Comparison of ENCODE assay signal across 19 cellular contexts in the genomic region with DNA sequence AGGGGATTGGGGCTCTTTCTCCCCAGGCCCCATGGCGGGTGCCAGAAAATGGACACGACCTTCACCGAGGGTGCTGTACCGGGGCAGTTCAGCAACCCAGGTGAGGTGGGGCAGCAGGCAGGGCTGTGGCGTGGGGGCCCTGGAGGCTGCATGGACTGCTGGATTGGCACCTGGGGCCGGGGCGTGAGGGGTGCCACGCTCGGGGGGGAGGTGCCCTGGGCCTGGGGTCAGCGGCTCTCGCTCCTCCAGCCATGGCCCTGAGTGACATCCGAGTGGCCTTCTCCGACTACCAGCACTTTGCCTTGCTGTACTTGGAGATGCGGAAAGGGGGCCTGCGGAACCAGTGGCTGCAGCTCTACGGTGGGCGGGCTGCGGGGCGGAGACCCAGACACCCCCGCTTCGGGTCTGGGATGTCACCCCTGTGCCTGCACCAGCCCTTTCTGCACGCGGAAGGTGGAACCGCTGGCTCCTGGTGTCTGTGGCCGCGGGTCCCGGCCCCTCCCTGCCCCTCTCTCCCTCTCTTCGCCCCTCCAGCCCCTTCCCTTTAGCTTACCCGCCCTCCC. TPM values are rescaled to one million over a fixed set of nuclear protein-coding genes. Genes with fewer than 3 reads are reported as not detected.
DNase-seq lines count a peak whose midpoint lies in the region; ATAC-seq, FAIRE-seq and TF ChIP-seq lines count a peak whose summit lies in the region.
"Had no signal": no experiment of that assay in that cellular context is flagged by ENCODE, and none has a peak within 500 bp of the region (broad histone marks: within the 10 kb centered on the region; RNA-seq: fewer than 3 reads in every experiment).

No MANE protein-coding gene starts in this region.

- intact Hi-C loops in HepG2 (cut with micrococcal nuclease; ENCODE audit: unreplicated experiment) (no loop called here), right lobe of liver (cut with DNase I) (no loop called here)
- intact Hi-C loops in naive thymus-derived CD4-positive, alpha-beta T cell (cut with micrococcal nuclease) = no loop called here

- 28% methylated on average over 10 of the region's 29 CpGs for WGBS in HepG2 (ENCODE audit: low lambda C conversion rate)
- 44% methylated on average over 17 of the region's 29 CpGs for WGBS in right lobe of liver (ENCODE audit: insufficient coverage, low coverage, low lambda C conversion rate, missing lambda C conversion rate)
- WGBS in thymus = 49% methylated on average over 29 of the region's 29 CpGs

- H3K27ac ChIP-seq in HepG2 (ENCODE audit: extremely low read length, insufficient read depth, low read length) (no peak overlapping the region), right lobe of liver (no peak overlapping the region), cingulate gyrus (ENCODE audit: low read depth, low read length) (peak overlapping the region; percentile 80), layer of hippocampus (ENCODE audit: low read depth, low read length) (peak overlapping the region; percentile 69), thymus (ENCODE audit: low read depth) (no peak overlapping the region), Peyer's patch (no peak overlapping the region)
- H3K27ac ChIP-seq in naive thymus-derived CD4-positive, alpha-beta T cell (ENCODE audit: low read depth, low read length) = no peak overlapping the region
- H3K27ac ChIP-seq: C4-2B had no signal

- CTCF ChIA-PET in HepG2 (lab: Yijun Ruan, JAX; ENCODE audit: low intra/inter-chr PET ratio, low total read pairs) = no interaction called here
- CTCF ChIA-PET in naive thymus-derived CD4-positive, alpha-beta T cell (lab: Charles Lee) = no interaction called here

- no peak overlapping the region for H3K4me2 ChIP-seq in HepG2 (ENCODE audit: low read depth, low read length)

- TF ChIP-seq POLR2A in HepG2 (IDR thresholded peaks at IDR 0.05; ENCODE audit: insufficient read depth in 1 of 2, low read depth in 2 of 2, low read length in 2 of 2) = no peak
- no peak for TF ChIP-seq POLR2A in right lobe of liver (IDR thresholded peaks at IDR 0.05)
- TF ChIP-seq POLR2A in Peyer's patch (IDR thresholded peaks at IDR 0.05) = no peak

- no peaks in the 10 kb centered on the region for H4K20me1 ChIP-seq in HepG2 (ENCODE audit: insufficient read depth, low read length)

- peaks cover 3 to 53% of the 10 kb centered on the region in 2 experiments; a peak in 3 of 5 replicates for H3K27me3 ChIP-seq in HepG2 (ENCODE audit: control insufficient read depth in 1 of 2, insufficient read depth in 2 of 2, low read length in 2 of 2)
- no peaks in the 10 kb centered on the region for H3K27me3 ChIP-seq in right lobe of liver
- H3K27me3 ChIP-seq in layer of hippocampus (ENCODE audit: control insufficient read depth, insufficient read depth, low read length) = peaks cover 4% of the 10 kb centered on the region
- peaks cover 41% of the 10 kb centered on the region for H3K27me3 ChIP-seq in thymus (ENCODE audit: control insufficient read depth, insufficient read depth)
- H3K27me3 ChIP-seq in naive thymus-derived CD4-positive, alpha-beta T cell (ENCODE audit: control insufficient read depth in 2 of 2, insufficient read depth in 2 of 2, low read length in 2 of 2) = peaks cover 0 to 6% of the 10 kb centered on the region in 2 donors
- peaks cover 0 to 18% of the 10 kb centered on the region in 2 donors for H3K27me3 ChIP-seq in Peyer's patch

- TF ChIP-seq RAD21 in HepG2 (CRISPR knock-in tag; IDR thresholded peaks at IDR 0.05) = no peak

- peaks cover 0 to 1% (median 0%) of the 10 kb centered on the region in 11 donors for H3K9me3 Mint-ChIP-seq in naive thymus-derived CD4-positive, alpha-beta T cell

- H3K36me3 Mint-ChIP-seq in naive thymus-derived CD4-positive, alpha-beta T cell = peaks cover 0 to 5% (median 3%) of the 10 kb centered on the region in 5 donors

- peaks cover 17 to 42% (median 20%) of the 10 kb centered on the region in 5 donors for H3K27me3 Mint-ChIP-seq in naive thymus-derived CD4-positive, alpha-beta T cell

- no peak for DNase-seq in HepG2 (ENCODE audit: low spot score)
- DNase-seq in right lobe of liver = no peak
- DNase-seq in naive thymus-derived CD4-positive, alpha-beta T cell = no peak
- DNase-seq in stimulated activated CD4-positive, alpha-beta T cell treated with anti-CD3 and anti-CD28 coated beads, Interleukin-12 subunit alpha, Interleukin-12 subunit beta, amount 100 ng/mL, for 4 hours = no peak
- no peak for DNase-seq in Peyer's patch
- DNase-seq: DMS79, KBM-7, NCI-H1092, NCI-H446, NCI-H82, Right ventricle myocardium superior had no signal

- no peaks in the 10 kb centered on the region for H3K79me2 ChIP-seq in HepG2 (ENCODE audit: insufficient read depth, low read length)

- H3K4me3 ChIP-seq in HepG2 (replicated peaks in 1 of 3; ENCODE audit: insufficient read depth in 1 of 3, low read depth in 2 of 3, low read length in 3 of 3) (no peak overlapping the region), right lobe of liver (no peak overlapping the region), thymus (ENCODE audit: low read length) (peak overlapping the region; percentile 41), Peyer's patch (peak overlapping the region in 1 of 4 donors; percentile 6)
- H3K4me3 ChIP-seq in naive thymus-derived CD4-positive, alpha-beta T cell (ENCODE audit: low read length) = no peak overlapping the region

- FAIRE-seq in HepG2 (lab: Jason Lieb, UNC) = no peak
- FAIRE-seq: A204.1, G401.6, GM19239 had no signal

- TF ChIP-seq CTCF in HepG2 (CRISPR knock-in tag; IDR thresholded peaks at IDR 0.05) = no peak
- TF ChIP-seq CTCF in right lobe of liver (IDR thresholded peaks at IDR 0.05) = no peak
- no peak for TF ChIP-seq CTCF in Peyer's patch (IDR thresholded peaks at IDR 0.05)

- H3K4me1 Mint-ChIP-seq in naive thymus-derived CD4-positive, alpha-beta T cell = peaks cover 0 to 6% (median 5%) of the 10 kb centered on the region in 7 donors

- TF ChIP-seq EP300 in HepG2 (IDR thresholded peaks at IDR 0.05; ENCODE audit: low read depth in 2 of 2, low read length in 2 of 2) (no peak), HepG2 (CRISPR knock-in tag; IDR thresholded peaks at IDR 0.05; ENCODE audit: borderline replicate concordance) (no peak)

- ATAC-seq in HepG2 (no peak), right lobe of liver (no peak)
- no peak for ATAC-seq in naive thymus-derived CD4-positive, alpha-beta T cell

- no peak overlapping the region for H3K4me3 Mint-ChIP-seq in naive thymus-derived CD4-positive, alpha-beta T cell

- H3K9ac ChIP-seq in HepG2 (ENCODE audit: insufficient read depth, low read depth, low read length) = no peak overlapping the region

- peaks cover 44% of the 10 kb centered on the region for H3K4me1 ChIP-seq in HepG2 (ENCODE audit: insufficient read depth, low read length)
- H3K4me1 ChIP-seq in right lobe of liver = no peaks in the 10 kb centered on the region
- peaks cover 2% of the 10 kb centered on the region for H3K4me1 ChIP-seq in thymus (ENCODE audit: control insufficient read depth, insufficient read depth, low read length)
- H3K4me1 ChIP-seq in naive thymus-derived CD4-positive, alpha-beta T cell (ENCODE audit: control insufficient read depth in 2 of 2, insufficient read depth in 2 of 2, low read length in 2 of 2) = no peaks in the 10 kb centered on the region
- H3K4me1 ChIP-seq in Peyer's patch = peaks cover 0 to 11% (median 0%) of the 10 kb centered on the region in 4 donors

- POLR2A ChIA-PET in HepG2 (lab: Yijun Ruan, JAX) = no interaction called here
- POLR2A ChIA-PET in naive thymus-derived CD4-positive, alpha-beta T cell (lab: Charles Lee) = no interaction called here

- H3K36me3 ChIP-seq in HepG2 (replicated peaks in 1 of 2; ENCODE audit: control insufficient read depth in 1 of 2, insufficient read depth in 2 of 2, low read length in 2 of 2) = no peaks in the 10 kb centered on the region
- no peaks in the 10 kb centered on the region for H3K36me3 ChIP-seq in right lobe of liver
- H3K36me3 ChIP-seq in thymus (ENCODE audit: control insufficient read depth, insufficient read depth) = no peaks in the 10 kb centered on the region
- H3K36me3 ChIP-seq in naive thymus-derived CD4-positive, alpha-beta T cell (ENCODE audit: control insufficient read depth in 2 of 3, insufficient read depth in 3 of 3, low read length in 3 of 3) = no peaks in the 10 kb centered on the region
- no peaks in the 10 kb centered on the region for H3K36me3 ChIP-seq in Peyer's patch

- no peak overlapping the region for H3K27ac Mint-ChIP-seq in naive thymus-derived CD4-positive, alpha-beta T cell

- BruUV-seq in HepG2 (replicated peaks; lab: Mats Ljungman, UMichigan) = no TSS peak

- in situ Hi-C loops in HepG2 (cut with HindIII; ENCODE audit: extremely low pct_ligation_motif_present, low pct_unique_long_range_greater_than_20kb) = no loop called here

- H2AFZ ChIP-seq in HepG2 (ENCODE audit: low read length) = no peak overlapping the region

- no peaks in the 10 kb centered on the region for H3K9me3 ChIP-seq in HepG2 (ENCODE audit: low read length)
- H3K9me3 ChIP-seq in right lobe of liver = no peaks in the 10 kb centered on the region
- no peaks in the 10 kb centered on the region for H3K9me3 ChIP-seq in thymus (ENCODE audit: control insufficient read depth)
- H3K9me3 ChIP-seq in naive thymus-derived CD4-positive, alpha-beta T cell (ENCODE audit: control insufficient read depth in 2 of 3, low read length in 3 of 3) = no peaks in the 10 kb centered on the region
- no peaks in the 10 kb centered on the region for H3K9me3 ChIP-seq in Peyer's patch

RNA-seq across cellular contexts. Expression of a gene that starts 1.8 kb away (rescaled TPM):
- total RNA-seq in HepG2 (2016; rRNA removed; fragmentation: Illumina TruSeq; extraction: Trizol) (not detected in 2 replicates), right lobe of liver (not detected), Peyer's patch (under 1 TPM in 2 of 4 donors, not detected in 2; 0.28 to 0.83 TPM)
- not detected in 2 replicates for total RNA-seq in HepG2 (2016; cell fraction: cytosol; rRNA removed; fragmentation: Illumina TruSeq; extraction: Trizol; ENCODE audit: low read depth)
- total RNA-seq in HepG2 (2016; cell fraction: insoluble cytoplasmic fraction; rRNA removed; fragmentation: Illumina TruSeq; extraction: Trizol) = not detected in 2 replicates
- not detected in 2 replicates for total RNA-seq in HepG2 (2016; cell fraction: membrane; rRNA removed; fragmentation: Illumina TruSeq; extraction: Trizol)
- total RNA-seq in HepG2 (2016; cell fraction: nucleus; rRNA removed; fragmentation: Illumina TruSeq; extraction: Trizol) = not detected in 2 replicates
- polyA plus RNA-seq in HepG2 (2011; rRNA removed) (not detected in 2 replicates), thymus (5.0 TPM)
- not detected in 2 replicates for polyA plus RNA-seq in HepG2 (2011; cell fraction: cytosol; rRNA removed)
- polyA plus RNA-seq in HepG2 (2011; cell fraction: nucleus; rRNA removed) = 0.40 and 0.43 TPM in 2 replicates
- not detected in 2 replicates for polyA plus RNA-seq in HepG2 (2012)
- not detected in 2 replicates for polyA plus RNA-seq in HepG2 (2016; cell fraction: cytosol; fragmentation: Illumina TruSeq; extraction: Trizol; ENCODE audit: low read depth)
- not detected in 2 replicates for polyA plus RNA-seq in HepG2 (2016; cell fraction: insoluble cytoplasmic fraction; fragmentation: Illumina TruSeq; extraction: Trizol; ENCODE audit: low read depth)
- not detected in 2 replicates for polyA plus RNA-seq in HepG2 (2016; cell fraction: membrane; fragmentation: Illumina TruSeq; extraction: Trizol; ENCODE audit: low read depth)
- polyA plus RNA-seq in HepG2 (2016; cell fraction: nucleus; fragmentation: Illumina TruSeq; extraction: Trizol; ENCODE audit: insufficient read depth, low read depth) = not detected in 2 replicates
- polyA minus RNA-seq in HepG2 (2011; rRNA and poly(A)+ RNA removed; ENCODE audit: low replicate concordance) = 3.1 TPM in 1 of 2 replicates, not detected in the other
- polyA minus RNA-seq in HepG2 (2011; cell fraction: cytosol; rRNA and poly(A)+ RNA removed) = not detected in 2 replicates
- 0.13 and 0.25 TPM in 2 replicates for polyA minus RNA-seq in HepG2 (2011; cell fraction: nucleus; rRNA and poly(A)+ RNA removed)
- total RNA-seq in naive thymus-derived CD4-positive, alpha-beta T cell = 1 to 10 TPM in 1 of 5 experiments, under 1 TPM in 2, not detected in 2; 0.12 to 1.9 (median 0.13) TPM
- not detected for polyA plus RNA-seq in naive thymus-derived CD4-positive, alpha-beta T cell
- total RNA-seq: M059J had no signal

RNA-seq across cellular contexts. Expression of a gene that starts 7.2 kb away (rescaled TPM):
- total RNA-seq in HepG2 (2016; rRNA removed; fragmentation: Illumina TruSeq; extraction: Trizol) = 0.33 TPM in 1 of 2 replicates, not detected in the other
- not detected in 2 replicates for total RNA-seq in HepG2 (2016; cell fraction: cytosol; rRNA removed; fragmentation: Illumina TruSeq; extraction: Trizol; ENCODE audit: low read depth)
- total RNA-seq in HepG2 (2016; cell fraction: insoluble cytoplasmic fraction; rRNA removed; fragmentation: Illumina TruSeq; extraction: Trizol) = not detected in 2 replicates
- not detected in 2 replicates for total RNA-seq in HepG2 (2016; cell fraction: membrane; rRNA removed; fragmentation: Illumina TruSeq; extraction: Trizol)
- not detected in 2 replicates for total RNA-seq in HepG2 (2016; cell fraction: nucleus; rRNA removed; fragmentation: Illumina TruSeq; extraction: Trizol)
- polyA plus RNA-seq in HepG2 (2011; rRNA removed) = 0.31 and 0.50 TPM in 2 replicates
- polyA plus RNA-seq in HepG2 (2011; cell fraction: cytosol; rRNA removed) = 0.12 and 0.13 TPM in 2 replicates
- polyA plus RNA-seq in HepG2 (2011; cell fraction: nucleus; rRNA removed) = 0.90 and 1.8 TPM in 2 replicates
- not detected in 2 replicates for polyA plus RNA-seq in HepG2 (2012)
- not detected in 2 replicates for polyA plus RNA-seq in HepG2 (2016; cell fraction: cytosol; fragmentation: Illumina TruSeq; extraction: Trizol; ENCODE audit: low read depth)
- polyA plus RNA-seq in HepG2 (2016; cell fraction: insoluble cytoplasmic fraction; fragmentation: Illumina TruSeq; extraction: Trizol; ENCODE audit: low read depth) = not detected in 2 replicates
- not detected in 2 replicates for polyA plus RNA-seq in HepG2 (2016; cell fraction: membrane; fragmentation: Illumina TruSeq; extraction: Trizol; ENCODE audit: low read depth)
- not detected in 2 replicates for polyA plus RNA-seq in HepG2 (2016; cell fraction: nucleus; fragmentation: Illumina TruSeq; extraction: Trizol; ENCODE audit: insufficient read depth, low read depth)
- 4.6 TPM in 1 of 2 replicates, not detected in the other for polyA minus RNA-seq in HepG2 (2011; rRNA and poly(A)+ RNA removed; ENCODE audit: low replicate concordance)
- not detected in 2 replicates for polyA minus RNA-seq in HepG2 (2011; cell fraction: cytosol; rRNA and poly(A)+ RNA removed)
- not detected in 2 replicates for polyA minus RNA-seq in HepG2 (2011; cell fraction: nucleus; rRNA and poly(A)+ RNA removed)
- total RNA-seq in right lobe of liver = 10 to 100 TPM in 2 of 6 experiments, 1 to 10 TPM in 4; 4.3 to 21.9 (median 6.0) TPM
- polyA plus RNA-seq in thymus = 137 TPM
- total RNA-seq in naive thymus-derived CD4-positive, alpha-beta T cell = 10 to 100 TPM in 1 of 5 experiments, 1 to 10 TPM in 3, under 1 TPM in 1; 0.97 to 68.7 (median 4.3) TPM
- polyA plus RNA-seq in naive thymus-derived CD4-positive, alpha-beta T cell = not detected
- 10 to 100 TPM in 2 of 4 donors, 1 to 10 TPM in 2; 1.2 to 21.5 (median 7.8) TPM for total RNA-seq in Peyer's patch
- total RNA-seq: M059J had no signal

RNA-seq across cellular contexts. Expression of a gene that starts 7.7 kb away (rescaled TPM):
- total RNA-seq in HepG2 (2016; rRNA removed; fragmentation: Illumina TruSeq; extraction: Trizol) = 20.7 and 31.9 TPM in 2 replicates
- total RNA-seq in HepG2 (2016; cell fraction: cytosol; rRNA removed; fragmentation: Illumina TruSeq; extraction: Trizol; ENCODE audit: low read depth) = 28.4 and 30.8 TPM in 2 replicates
- 19.3 and 34.8 TPM in 2 replicates for total RNA-seq in HepG2 (2016; cell fraction: insoluble cytoplasmic fraction; rRNA removed; fragmentation: Illumina TruSeq; extraction: Trizol)
- 30.5 and 31.8 TPM in 2 replicates for total RNA-seq in HepG2 (2016; cell fraction: membrane; rRNA removed; fragmentation: Illumina TruSeq; extraction: Trizol)
- 36.2 and 38.0 TPM in 2 replicates for total RNA-seq in HepG2 (2016; cell fraction: nucleus; rRNA removed; fragmentation: Illumina TruSeq; extraction: Trizol)
- 14.0 and 18.0 TPM in 2 replicates for polyA plus RNA-seq in HepG2 (2011; rRNA removed)
- 10.4 and 21.3 TPM in 2 replicates for polyA plus RNA-seq in HepG2 (2011; cell fraction: cytosol; rRNA removed)
- 117 and 140 TPM in 2 replicates for polyA plus RNA-seq in HepG2 (2011; cell fraction: nucleus; rRNA removed)
- polyA plus RNA-seq in HepG2 (2012) = 8.5 and 8.9 TPM in 2 replicates
- polyA plus RNA-seq in HepG2 (2016; cell fraction: cytosol; fragmentation: Illumina TruSeq; extraction: Trizol; ENCODE audit: low read depth) = 30.9 and 37.1 TPM in 2 replicates
- 23.2 and 27.0 TPM in 2 replicates for polyA plus RNA-seq in HepG2 (2016; cell fraction: insoluble cytoplasmic fraction; fragmentation: Illumina TruSeq; extraction: Trizol; ENCODE audit: low read depth)
- 29.8 and 34.5 TPM in 2 replicates for polyA plus RNA-seq in HepG2 (2016; cell fraction: membrane; fragmentation: Illumina TruSeq; extraction: Trizol; ENCODE audit: low read depth)
- polyA plus RNA-seq in HepG2 (2016; cell fraction: nucleus; fragmentation: Illumina TruSeq; extraction: Trizol; ENCODE audit: insufficient read depth, low read depth) = 77.5 and 82.4 TPM in 2 replicates
- polyA minus RNA-seq in HepG2 (2011; rRNA and poly(A)+ RNA removed; ENCODE audit: low replicate concordance) = 2.3 and 31.7 TPM in 2 replicates
- polyA minus RNA-seq in HepG2 (2011; cell fraction: cytosol; rRNA and poly(A)+ RNA removed) = 1.6 and 2.8 TPM in 2 replicates
- 6.6 and 7.3 TPM in 2 replicates for polyA minus RNA-seq in HepG2 (2011; cell fraction: nucleus; rRNA and poly(A)+ RNA removed)
- total RNA-seq in right lobe of liver = 10 to 100 TPM; 13.8 to 34.5 (median 23.3) TPM
- polyA plus RNA-seq in thymus = 431 TPM
- 10 to 100 TPM; 54.8 to 78.2 (median 68.0) TPM for total RNA-seq in naive thymus-derived CD4-positive, alpha-beta T cell
- 10 to 100 TPM; 49.3 to 59.1 TPM for polyA plus RNA-seq in naive thymus-derived CD4-positive, alpha-beta T cell
- total RNA-seq in Peyer's patch = 10 to 100 TPM; 52.3 to 92.4 (median 63.0) TPM

RNA-seq across cellular contexts. Expression of a gene that starts 11.8 kb away (rescaled TPM):
- 0.34 and 0.51 TPM in 2 replicates for total RNA-seq in HepG2 (2016; rRNA removed; fragmentation: Illumina TruSeq; extraction: Trizol)
- 0.35 and 0.40 TPM in 2 replicates for total RNA-seq in HepG2 (2016; cell fraction: cytosol; rRNA removed; fragmentation: Illumina TruSeq; extraction: Trizol; ENCODE audit: low read depth)
- 0.43 and 0.58 TPM in 2 replicates for total RNA-seq in HepG2 (2016; cell fraction: insoluble cytoplasmic fraction; rRNA removed; fragmentation: Illumina TruSeq; extraction: Trizol)
- total RNA-seq in HepG2 (2016; cell fraction: membrane; rRNA removed; fragmentation: Illumina TruSeq; extraction: Trizol) = 0.19 and 0.62 TPM in 2 replicates
- total RNA-seq in HepG2 (2016; cell fraction: nucleus; rRNA removed; fragmentation: Illumina TruSeq; extraction: Trizol) = 0.56 TPM in 1 of 2 replicates, not detected in the other
- 1.5 and 1.6 TPM in 2 replicates for polyA plus RNA-seq in HepG2 (2011; rRNA removed)
- 1.5 and 3.0 TPM in 2 replicates for polyA plus RNA-seq in HepG2 (2011; cell fraction: cytosol; rRNA removed)
- 2.6 and 3.8 TPM in 2 replicates for polyA plus RNA-seq in HepG2 (2011; cell fraction: nucleus; rRNA removed)
- 0.47 and 1.5 TPM in 2 replicates for polyA plus RNA-seq in HepG2 (2012)
- polyA plus RNA-seq in HepG2 (2016; cell fraction: cytosol; fragmentation: Illumina TruSeq; extraction: Trizol; ENCODE audit: low read depth) = 0.97 and 1.4 TPM in 2 replicates
- 0.32 and 0.41 TPM in 2 replicates for polyA plus RNA-seq in HepG2 (2016; cell fraction: insoluble cytoplasmic fraction; fragmentation: Illumina TruSeq; extraction: Trizol; ENCODE audit: low read depth)
- 0.56 and 0.76 TPM in 2 replicates for polyA plus RNA-seq in HepG2 (2016; cell fraction: membrane; fragmentation: Illumina TruSeq; extraction: Trizol; ENCODE audit: low read depth)
- polyA plus RNA-seq in HepG2 (2016; cell fraction: nucleus; fragmentation: Illumina TruSeq; extraction: Trizol; ENCODE audit: insufficient read depth, low read depth) = 0.97 and 1.2 TPM in 2 replicates
- 0.78 and 9.4 TPM in 2 replicates for polyA minus RNA-seq in HepG2 (2011; rRNA and poly(A)+ RNA removed; ENCODE audit: low replicate concordance)
- 0.89 and 3.1 TPM in 2 replicates for polyA minus RNA-seq in HepG2 (2011; cell fraction: cytosol; rRNA and poly(A)+ RNA removed)
- polyA minus RNA-seq in HepG2 (2011; cell fraction: nucleus; rRNA and poly(A)+ RNA removed) = 0.64 TPM in 1 of 2 replicates, not detected in the other
- under 1 TPM in 2 of 6 experiments, not detected in 4; 0.37 to 0.51 TPM for total RNA-seq in right lobe of liver
- polyA plus RNA-seq in thymus = 44.6 TPM
- 10 to 100 TPM in 1 of 5 experiments, 1 to 10 TPM in 1, under 1 TPM in 2, not detected in 1; 0.46 to 13.0 (median 1.4) TPM for total RNA-seq in naive thymus-derived CD4-positive, alpha-beta T cell
- under 1 TPM; 0.31 to 0.77 TPM for polyA plus RNA-seq in naive thymus-derived CD4-positive, alpha-beta T cell
- 1 to 10 TPM in 1 of 4 donors, not detected in 3; 3.3 TPM for total RNA-seq in Peyer's patch

RNA-seq across cellular contexts. Expression of a gene that starts 32.5 kb away (rescaled TPM):
- total RNA-seq in HepG2 (2016; rRNA removed; fragmentation: Illumina TruSeq; extraction: Trizol) = 1.2 and 3.4 TPM in 2 replicates
- total RNA-seq in HepG2 (2016; cell fraction: cytosol; rRNA removed; fragmentation: Illumina TruSeq; extraction: Trizol; ENCODE audit: low read depth) = 0.97 TPM in 1 of 2 replicates, not detected in the other
- total RNA-seq in HepG2 (2016; cell fraction: insoluble cytoplasmic fraction; rRNA removed; fragmentation: Illumina TruSeq; extraction: Trizol) = 0.89 and 3.4 TPM in 2 replicates
- 1.1 and 1.4 TPM in 2 replicates for total RNA-seq in HepG2 (2016; cell fraction: membrane; rRNA removed; fragmentation: Illumina TruSeq; extraction: Trizol)
- total RNA-seq in HepG2 (2016; cell fraction: nucleus; rRNA removed; fragmentation: Illumina TruSeq; extraction: Trizol) = 4.3 and 4.4 TPM in 2 replicates
- polyA plus RNA-seq in HepG2 (2011; rRNA removed) = 6.9 and 7.5 TPM in 2 replicates
- 1.1 and 1.6 TPM in 2 replicates for polyA plus RNA-seq in HepG2 (2011; cell fraction: cytosol; rRNA removed)
- 68.8 and 75.7 TPM in 2 replicates for polyA plus RNA-seq in HepG2 (2011; cell fraction: nucleus; rRNA removed)
- 5.5 and 6.7 TPM in 2 replicates for polyA plus RNA-seq in HepG2 (2012)
- polyA plus RNA-seq in HepG2 (2016; cell fraction: cytosol; fragmentation: Illumina TruSeq; extraction: Trizol; ENCODE audit: low read depth) = 0.62 and 0.70 TPM in 2 replicates
- 1.5 and 1.7 TPM in 2 replicates for polyA plus RNA-seq in HepG2 (2016; cell fraction: insoluble cytoplasmic fraction; fragmentation: Illumina TruSeq; extraction: Trizol; ENCODE audit: low read depth)
- polyA plus RNA-seq in HepG2 (2016; cell fraction: membrane; fragmentation: Illumina TruSeq; extraction: Trizol; ENCODE audit: low read depth) = 1.4 and 1.7 TPM in 2 replicates
- polyA plus RNA-seq in HepG2 (2016; cell fraction: nucleus; fragmentation: Illumina TruSeq; extraction: Trizol; ENCODE audit: insufficient read depth, low read depth) = 23.3 and 27.4 TPM in 2 replicates
- 3.2 and 7.0 TPM in 2 replicates for polyA minus RNA-seq in HepG2 (2011; rRNA and poly(A)+ RNA removed; ENCODE audit: low replicate concordance)
- polyA minus RNA-seq in HepG2 (2011; cell fraction: cytosol; rRNA and poly(A)+ RNA removed) = 1.6 and 3.5 TPM in 2 replicates
- 5.3 and 7.7 TPM in 2 replicates for polyA minus RNA-seq in HepG2 (2011; cell fraction: nucleus; rRNA and poly(A)+ RNA removed)
- total RNA-seq in right lobe of liver = 10 to 100 TPM in 5 of 6 experiments, 1 to 10 TPM in 1; 2.7 to 36.4 (median 20.3) TPM
- polyA plus RNA-seq in thymus = 14.4 TPM
- total RNA-seq in naive thymus-derived CD4-positive, alpha-beta T cell = 1 to 10 TPM in 4 of 5 experiments, under 1 TPM in 1; 0.89 to 4.9 (median 2.6) TPM
- not detected for polyA plus RNA-seq in naive thymus-derived CD4-positive, alpha-beta T cell
- 1 to 10 TPM in 3 of 4 donors, not detected in 1; 1.8 to 8.7 (median 7.9) TPM for total RNA-seq in Peyer's patch
- total RNA-seq: M059J had no signal

Comparison
In these comparisons a context has a peak if more than half of its experiments do, and no peak if none do; other contexts are left out.
1. H3K27ac ChIP-seq: peak in cingulate gyrus (single experiment) and layer of hippocampus (single experiment); none in HepG2 (single experiment), right lobe of liver (0 of 3), thymus (single experiment), naive thymus-derived CD4-positive, alpha-beta T cell (single experiment) and Peyer's patch (0 of 4).